7 cellular contexts compared by ENCODE assay signal in genomic region chr18:59996370-59996966, GRCh38.
DNase-seq lines count a peak whose midpoint lies in the region; ATAC-seq and TF ChIP-seq lines count a peak whose summit lies in the region.

No MANE protein-coding gene starts in this region.

- DNase-seq in GM10266 (ENCODE audit: extremely low spot score) = peak; percentile 44
- no peak for DNase-seq in RWPE2 (ENCODE audit: low spot score)
- DNase-seq in fibroblast of villous mesenchyme (ENCODE audit: low read depth) = peak; percentile 46
- no peak for DNase-seq in stimulated activated naive B cell treated with anti-CD40 and anti-IgM and Interleukin-4, amounts not matched to agents 10 μg/mL and 1 μg/mL and 100 μg/mL, for 72 hours
- DNase-seq in T-helper 9 cell = no peak

- H3K27me3 ChIP-seq in RWPE2 (ENCODE audit: insufficient read depth, poor library complexity, severe bottlenecking) = no peaks in the 10 kb centered on the region

- no peaks in the 10 kb centered on the region for H3K4me1 ChIP-seq in RWPE2 (ENCODE audit: insufficient read depth, poor library complexity, severe bottlenecking)

- H3K36me3 Mint-ChIP-seq in stimulated activated naive B cell treated with anti-CD40 and anti-IgM and Interleukin-4, amounts not matched to agents 10 μg/mL and 1 μg/mL and 100 μg/mL, for 72 hours = no peaks in the 10 kb centered on the region

- H3K27ac ChIP-seq in RWPE2 (ENCODE audit: poor library complexity, severe bottlenecking) = no peak overlapping the region

- no peak overlapping the region for H3K4me3 ChIP-seq in RWPE2 (ENCODE audit: severe bottlenecking)
- H3K4me3 ChIP-seq in fibroblast of villous mesenchyme (ENCODE audit: low read depth, low read length) = no peak overlapping the region

- ATAC-seq in GM21529 (IDR thresholded peaks at IDR 0.05; ENCODE audit: unreplicated experiment) = peak; percentile 65
- ATAC-seq in RWPE2 (ENCODE audit: low read depth) = peak; percentile 55; the same call in 2 of the 3 replicates
- peak; percentile 66 to 67 for ATAC-seq in stimulated activated naive B cell treated with anti-CD40 and anti-IgM and Interleukin-4, amounts not matched to agents 10 μg/mL and 1 μg/mL and 100 μg/mL, for 72 hours (replicated peaks)

- peak; percentile 64 for TF ChIP-seq CTCF in GM10266 (IDR thresholded peaks at IDR 0.05; ENCODE audit: control insufficient read depth, insufficient read depth, low read depth, missing control alignments)
- peak; percentile 83 for TF ChIP-seq CTCF in LNCAP (IDR thresholded peaks at IDR 0.05)
- TF ChIP-seq CTCF in RWPE2 (IDR thresholded peaks at IDR 0.05; ENCODE audit: poor library complexity, severe bottlenecking) = peak; percentile 89
- TF ChIP-seq CTCF in fibroblast of villous mesenchyme (IDR thresholded peaks at IDR 0.05; ENCODE audit: insufficient read depth, low read depth, low read length) = peak; percentile 77

- no peaks in the 10 kb centered on the region for H3K4me1 Mint-ChIP-seq in stimulated activated naive B cell treated with anti-CD40 and anti-IgM and Interleukin-4, amounts not matched to agents 10 μg/mL and 1 μg/mL and 100 μg/mL, for 72 hours

- peaks cover 6 to 7% of the 10 kb centered on the region in 2 donors for H3K9me3 Mint-ChIP-seq in stimulated activated naive B cell treated with anti-CD40 and anti-IgM and Interleukin-4, amounts not matched to agents 10 μg/mL and 1 μg/mL and 100 μg/mL, for 72 hours

- no peaks in the 10 kb centered on the region for H3K36me3 ChIP-seq in RWPE2 (ENCODE audit: low read depth)

- no peaks in the 10 kb centered on the region for H3K9me3 ChIP-seq in RWPE2 (ENCODE audit: severe bottlenecking)

- peaks cover 45 to 62% of the 10 kb centered on the region in 2 donors for H3K27me3 Mint-ChIP-seq in stimulated activated naive B cell treated with anti-CD40 and anti-IgM and Interleukin-4, amounts not matched to agents 10 μg/mL and 1 μg/mL and 100 μg/mL, for 72 hours

- H3K4me3 Mint-ChIP-seq in stimulated activated naive B cell treated with anti-CD40 and anti-IgM and Interleukin-4, amounts not matched to agents 10 μg/mL and 1 μg/mL and 100 μg/mL, for 72 hours = no peak overlapping the region

- no peak overlapping the region for H3K27ac Mint-ChIP-seq in stimulated activated naive B cell treated with anti-CD40 and anti-IgM and Interleukin-4, amounts not matched to agents 10 μg/mL and 1 μg/mL and 100 μg/mL, for 72 hours

Comparison
In these comparisons a context has a peak if more than half of its experiments do, and no peak if none do; other contexts are left out.
1. DNase-seq: peak in GM10266 (single experiment) and fibroblast of villous mesenchyme (single experiment); none in RWPE2 (single experiment), stimulated activated naive B cell treated with anti-CD40 and anti-IgM and Interleukin-4, amounts not matched to agents 10 μg/mL and 1 μg/mL and 100 μg/mL, for 72 hours (single experiment) and T-helper 9 cell (single experiment).
2. Peak in every context shown above with its lines, with median percentiles within 50 percentile points of each other: CTCF ChIP-seq and ATAC-seq.